9 cellular contexts compared by ENCODE assay signal in the genomic region with DNA sequence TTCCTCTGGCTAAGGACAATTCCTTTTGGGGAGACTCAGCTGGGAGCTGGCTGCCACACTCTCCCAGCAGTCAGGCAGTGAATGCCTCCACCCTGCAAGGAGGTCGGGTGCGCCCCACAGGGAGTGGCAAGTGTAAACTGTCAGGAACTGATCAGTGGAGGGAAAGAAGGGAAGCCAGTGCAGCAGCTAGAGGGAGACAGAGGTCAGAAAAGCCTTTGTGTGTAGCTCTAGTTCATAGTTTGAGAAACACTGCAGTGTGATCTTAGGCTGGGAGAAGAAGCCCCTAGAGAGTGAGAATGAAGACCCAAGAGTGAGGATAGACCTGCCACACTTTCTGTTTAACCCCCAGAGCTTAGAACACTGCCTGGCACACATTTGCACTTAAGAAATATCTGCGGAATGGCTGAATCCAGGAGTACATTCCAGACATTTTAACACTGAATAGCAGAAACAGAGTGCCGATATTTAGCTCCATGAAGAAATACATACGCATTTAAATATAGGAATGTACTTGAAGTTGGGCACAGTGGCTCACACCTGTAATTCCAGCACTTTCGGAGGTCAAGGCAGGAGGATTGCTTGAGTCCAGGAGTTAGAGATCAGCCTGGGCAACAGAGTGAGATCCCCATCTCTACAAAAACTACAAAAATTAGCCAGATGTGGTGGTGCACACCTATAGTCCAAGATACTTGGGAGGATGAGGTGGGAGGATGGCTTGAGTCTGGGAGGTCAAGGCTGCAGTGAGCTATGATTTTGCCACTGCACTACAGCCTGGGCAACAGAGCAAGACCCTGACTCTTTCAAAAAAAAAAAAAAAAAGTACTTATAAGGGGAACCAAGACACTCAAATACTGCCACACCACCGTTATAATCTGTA. TPM values are rescaled to one million over a fixed set of nuclear protein-coding genes. Genes with fewer than 3 reads are reported as not detected.
DNase-seq lines count a peak whose midpoint lies in the region; ATAC-seq, FAIRE-seq and TF ChIP-seq lines count a peak whose summit lies in the region.
"Had no signal": no experiment of that assay in that cellular context is flagged by ENCODE, and none has a peak within 500 bp of the region (broad histone marks: within the 10 kb centered on the region; RNA-seq: fewer than 3 reads in every experiment).

No MANE protein-coding gene starts in this region.

- H3K27me3 ChIP-seq in left ventricle myocardium inferior (ENCODE audit: low read depth) = no peaks in the 10 kb centered on the region
- H3K27me3 ChIP-seq: thyroid gland had no signal

- DNase-seq in COR-L47 (lab: John Stamatoyannopoulos, UW) (peak; percentile 9), HFF-Myc (ENCODE audit: extremely low read depth, low read depth) (no peak), SK-N-MC (ENCODE audit: low read depth, low spot score) (peak; percentile 10), left ventricle myocardium inferior (no peak), urothelium cell line (ENCODE audit: low spot score) (peak; percentile 18)

- FAIRE-seq in urothelium cell line (lab: Jason Lieb, UNC) = no peak

- H3K36me3 ChIP-seq in SK-N-MC (ENCODE audit: insufficient read depth, low read length) (no peaks in the 10 kb centered on the region), left ventricle myocardium inferior (no peaks in the 10 kb centered on the region)
- H3K36me3 ChIP-seq: thyroid gland had no signal

- no peak overlapping the region for H3K9ac ChIP-seq in SK-N-MC (ENCODE audit: insufficient read length)

- ATAC-seq in GM19035 (IDR thresholded peaks at IDR 0.05; ENCODE audit: unreplicated experiment) (no peak), GM21723 (IDR thresholded peaks at IDR 0.05; ENCODE audit: unreplicated experiment) (no peak), HG02870 (IDR thresholded peaks at IDR 0.05; ENCODE audit: unreplicated experiment) (no peak)

- no peak overlapping the region for H3K27ac ChIP-seq in SK-N-MC
- no peak overlapping the region for H3K27ac ChIP-seq in left ventricle myocardium inferior (replicated peaks)
- H3K27ac ChIP-seq: thyroid gland had no signal

- H3K4me1 ChIP-seq in left ventricle myocardium inferior = peaks cover 8% of the 10 kb centered on the region

- H3K9me3 ChIP-seq in SK-N-MC (ENCODE audit: low read depth, low read length) (no peaks in the 10 kb centered on the region), left ventricle myocardium inferior (replicated peaks) (no peaks in the 10 kb centered on the region)
- H3K9me3 ChIP-seq: thyroid gland had no signal

- TF ChIP-seq CTCF in HFF-Myc (IDR thresholded peaks at IDR 0.05; ENCODE audit: low read depth, low read length, missing control alignments) (peak; percentile 76), left ventricle myocardium inferior (IDR thresholded peaks at IDR 0.05; ENCODE audit: borderline replicate concordance) (peak; percentile 54)

- no peak overlapping the region for H3K4me3 ChIP-seq in HFF-Myc (replicated peaks; ENCODE audit: low read depth, low read length)
- H3K4me3 ChIP-seq in SK-N-MC = no peak overlapping the region
- H3K4me3 ChIP-seq in left ventricle myocardium inferior = no peak overlapping the region
- H3K4me3 ChIP-seq: thyroid gland had no signal

- intact Hi-C loops in left ventricle myocardium inferior (cut with micrococcal nuclease) = no loop called here

RNA-seq across cellular contexts. Expression of a gene that starts 11.1 kb away (rescaled TPM):
- 0.14 TPM for total RNA-seq in left ventricle myocardium inferior

Comparison
In these comparisons a context has a peak if more than half of its experiments do, and no peak if none do; other contexts are left out.
1. DNase-seq: peak in COR-L47 (single experiment), SK-N-MC (single experiment) and urothelium cell line (single experiment); none in HFF-Myc (single experiment) and left ventricle myocardium inferior (single experiment).